Comparison of ENCODE assay signal across 16 cellular contexts in genomic region chr14:71383510-71383909, GRCh38.
"Had no signal": no experiment of that assay in that cellular context is flagged by ENCODE, and none has a peak within 500 bp of the region (broad histone marks: within the 10 kb centered on the region; RNA-seq: fewer than 3 reads in every experiment).

No MANE protein-coding gene starts in this region.

- H3K9me3 Mint-ChIP-seq: effector memory CD8-positive, alpha-beta T cell; natural killer cell treated with Interleukin-12 subunit alpha and Interleukin-12 subunit beta and Interleukin-15 and Interleukin-18, amount 100 ng/mL, for 72 hours had no signal

- H3K36me3 ChIP-seq: adrenal gland, prostate gland, right atrium auricular region, suprapubic skin had no signal

- H3K4me3 ChIP-seq: adrenal gland, prostate gland, right atrium auricular region, suprapubic skin had no signal

- H3K4me3 Mint-ChIP-seq: effector memory CD8-positive, alpha-beta T cell; natural killer cell treated with Interleukin-12 subunit alpha and Interleukin-12 subunit beta and Interleukin-15 and Interleukin-18, amount 100 ng/mL, for 72 hours; stimulated activated naive CD8-positive, alpha-beta T cell treated with anti-CD3 and anti-CD28 coated beads, Interleukin-15, Interleukin-2, amounts not matched to agents 100 ng/mL and 50 ng/mL, for 24 hours had no signal

- H3K4me1 ChIP-seq: prostate gland had no signal

- H3K9me3 ChIP-seq: adrenal gland, prostate gland, right atrium auricular region, suprapubic skin had no signal

- H3K36me3 Mint-ChIP-seq: natural killer cell treated with Interleukin-12 subunit alpha and Interleukin-12 subunit beta and Interleukin-15 and Interleukin-18, amount 100 ng/mL, for 72 hours had no signal

- H3K27ac ChIP-seq: adrenal gland, prostate gland, right atrium auricular region, suprapubic skin, VCaP had no signal

- H3K27me3 ChIP-seq: adrenal gland, right atrium auricular region, suprapubic skin had no signal

- H3K27me3 Mint-ChIP-seq: effector memory CD8-positive, alpha-beta T cell; natural killer cell treated with Interleukin-12 subunit alpha and Interleukin-12 subunit beta and Interleukin-15 and Interleukin-18, amount 100 ng/mL, for 72 hours; stimulated activated naive CD8-positive, alpha-beta T cell treated with anti-CD3 and anti-CD28 coated beads, Interleukin-15, Interleukin-2, amounts not matched to agents 100 ng/mL and 50 ng/mL, for 24 hours had no signal

- ATAC-seq: activated naive CD4-positive, alpha-beta T cell treated with anti-CD3 and anti-CD28 coated beads, Interleukin-2, amount 50 U/mL, for 72 hours; effector memory CD8-positive, alpha-beta T cell; natural killer cell treated with Interleukin-12 subunit alpha and Interleukin-12 subunit beta and Interleukin-15 and Interleukin-18, amount 100 ng/mL, for 72 hours had no signal

- DNase-seq: activated CD4-positive, alpha-beta T cell treated with anti-CD3 and anti-CD28 coated beads for 1 hour; activated CD4-positive, alpha-beta T cell treated with anti-CD3 and anti-CD28 coated beads, Interleukin-2, amount 50 U/mL, for 48 hours; activated gamma-delta T cell treated with Interleukin-2 at 50 U/mL for 16 hours; adrenal gland; dermis blood vessel endothelial cell; effector memory CD8-positive, alpha-beta T cell; occipital lobe; stimulated activated CD4-positive, alpha-beta T cell treated with anti-CD3 and anti-CD28 coated beads, Interleukin-12 subunit alpha, Interleukin-12 subunit beta, amount 100 ng/mL, for 4 hours; stimulated activated CD4-positive, alpha-beta T cell treated with anti-CD3 and anti-CD28 coated beads, Interleukin-1b, Interleukin-23, amount 100 ng/mL, for 48 hours had no signal
